Comparison of ENCODE assay signal across 1 cellular context in the genomic region with DNA sequence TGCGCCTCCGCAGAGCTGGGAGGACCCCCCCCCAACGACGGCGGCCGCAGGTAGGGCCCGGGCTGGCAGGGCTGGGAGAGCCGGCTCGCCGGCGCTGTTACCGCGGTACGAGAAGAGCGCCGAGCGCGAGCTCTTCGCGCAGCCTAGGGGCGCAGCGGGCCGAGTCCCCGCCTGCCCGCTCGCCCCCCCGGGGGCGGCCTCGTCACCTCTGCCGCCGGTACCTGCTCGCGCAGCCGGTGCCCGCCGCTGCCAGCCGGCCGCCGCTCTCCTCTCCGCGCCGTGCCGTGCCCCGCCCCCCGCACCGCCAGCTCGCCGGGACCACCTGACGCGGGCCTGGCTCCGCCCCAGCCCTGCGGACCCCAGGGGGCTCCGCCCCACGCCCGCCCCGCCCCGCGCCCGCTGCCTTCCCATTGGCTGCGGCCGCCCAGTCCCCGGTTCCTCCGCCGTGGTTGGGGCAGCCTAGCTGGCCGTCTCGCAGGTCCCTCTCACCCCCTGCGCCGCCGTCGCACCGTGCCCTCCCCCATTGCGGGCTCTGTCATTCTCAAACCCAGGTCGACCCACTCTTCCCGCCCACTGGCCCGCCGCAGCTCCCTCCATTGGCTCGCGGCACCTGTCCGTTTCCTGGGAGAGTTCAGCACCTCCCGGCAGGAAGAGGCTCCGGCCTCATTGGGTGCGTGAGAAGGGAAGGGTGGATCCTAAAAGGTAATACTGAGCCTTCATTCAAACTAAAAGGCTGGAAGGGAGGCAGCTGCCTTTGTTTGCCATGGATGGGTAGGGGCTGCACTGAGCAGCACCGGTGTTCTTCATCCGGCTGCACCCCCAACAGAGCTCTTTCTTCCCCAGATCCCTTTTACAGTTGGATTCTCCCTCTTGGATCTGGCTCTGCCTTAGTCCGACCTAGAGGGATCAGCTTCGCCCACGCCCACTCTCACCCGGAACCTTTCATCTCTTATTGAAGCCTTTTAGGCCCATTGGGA.
A peak's percentile ranks its signal among the peaks of the same experiment; 100 is the strongest.
TF ChIP-seq lines count a peak whose summit lies in the region.

Gene MAP3K9, minus strand, starts transcription at position 276 of the 977 bp plus-strand sequence. CDS start 342 bp downstream, outside the sequence.

TF ChIP-seq in HepG2, 621 proteins besides CTCF, POLR2A, EP300 and RAD21 (continued from another document and continues in another):
- TF ChIP-seq, protein P1, sequence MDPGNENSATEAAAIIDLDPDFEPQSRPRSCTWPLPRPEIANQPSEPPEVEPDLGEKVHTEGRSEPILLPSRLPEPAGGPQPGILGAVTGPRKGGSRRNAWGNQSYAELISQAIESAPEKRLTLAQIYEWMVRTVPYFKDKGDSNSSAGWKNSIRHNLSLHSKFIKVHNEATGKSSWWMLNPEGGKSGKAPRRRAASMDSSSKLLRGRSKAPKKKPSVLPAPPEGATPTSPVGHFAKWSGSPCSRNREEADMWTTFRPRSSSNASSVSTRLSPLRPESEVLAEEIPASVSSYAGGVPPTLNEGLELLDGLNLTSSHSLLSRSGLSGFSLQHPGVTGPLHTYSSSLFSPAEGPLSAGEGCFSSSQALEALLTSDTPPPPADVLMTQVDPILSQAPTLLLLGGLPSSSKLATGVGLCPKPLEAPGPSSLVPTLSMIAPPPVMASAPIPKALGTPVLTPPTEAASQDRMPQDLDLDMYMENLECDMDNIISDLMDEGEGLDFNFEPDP (CRISPR knock-in tag; conservative IDR thresholded peaks at IDR 0.05) = no peak
- no peak for TF ChIP-seq AGO1 (IDR thresholded peaks at IDR 0.05; ENCODE audit: low read depth, low read length, poor library complexity, severe bottlenecking)
- TF ChIP-seq ZNF790 (CRISPR knock-in tag; IDR thresholded peaks at IDR 0.05; ENCODE audit: borderline replicate concordance) = no peak; the same call in 1 of the 2 replicates
- peak; percentile 40; the same call in 1 of the 2 replicates for TF ChIP-seq RXRB (CRISPR knock-in tag; IDR thresholded peaks at IDR 0.05; ENCODE audit: borderline replicate concordance)
- TF ChIP-seq MXD3 (CRISPR knock-in tag; IDR thresholded peaks at IDR 0.05) = 0 out of 2 replicates have a peak, but pooled peaks have one; percentile 14
- TF ChIP-seq, protein P2, sequence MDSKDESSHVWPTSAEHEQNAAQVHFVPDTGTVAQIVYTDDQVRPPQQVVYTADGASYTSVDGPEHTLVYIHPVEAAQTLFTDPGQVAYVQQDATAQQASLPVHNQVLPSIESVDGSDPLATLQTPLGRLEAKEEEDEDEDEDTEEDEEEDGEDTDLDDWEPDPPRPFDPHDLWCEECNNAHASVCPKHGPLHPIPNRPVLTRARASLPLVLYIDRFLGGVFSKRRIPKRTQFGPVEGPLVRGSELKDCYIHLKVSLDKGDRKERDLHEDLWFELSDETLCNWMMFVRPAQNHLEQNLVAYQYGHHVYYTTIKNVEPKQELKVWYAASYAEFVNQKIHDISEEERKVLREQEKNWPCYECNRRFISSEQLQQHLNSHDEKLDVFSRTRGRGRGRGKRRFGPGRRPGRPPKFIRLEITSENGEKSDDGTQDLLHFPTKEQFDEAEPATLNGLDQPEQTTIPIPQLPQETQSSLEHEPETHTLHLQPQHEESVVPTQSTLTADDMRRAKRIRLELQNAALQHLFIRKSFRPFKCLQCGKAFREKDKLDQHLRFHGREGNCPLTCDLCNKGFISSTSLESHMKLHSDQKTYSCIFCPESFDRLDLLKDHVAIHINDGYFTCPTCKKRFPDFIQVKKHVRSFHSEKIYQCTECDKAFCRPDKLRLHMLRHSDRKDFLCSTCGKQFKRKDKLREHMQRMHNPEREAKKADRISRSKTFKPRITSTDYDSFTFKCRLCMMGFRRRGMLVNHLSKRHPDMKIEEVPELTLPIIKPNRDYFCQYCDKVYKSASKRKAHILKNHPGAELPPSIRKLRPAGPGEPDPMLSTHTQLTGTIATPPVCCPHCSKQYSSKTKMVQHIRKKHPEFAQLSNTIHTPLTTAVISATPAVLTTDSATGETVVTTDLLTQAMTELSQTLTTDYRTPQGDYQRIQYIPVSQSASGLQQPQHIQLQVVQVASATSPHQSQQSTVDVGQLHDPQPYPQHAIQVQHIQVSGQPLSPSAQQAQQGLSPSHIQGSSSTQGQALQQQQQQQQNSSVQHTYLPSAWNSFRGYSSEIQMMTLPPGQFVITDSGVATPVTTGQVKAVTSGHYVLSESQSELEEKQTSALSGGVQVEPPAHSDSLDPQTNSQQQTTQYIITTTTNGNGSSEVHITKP (CRISPR knock-in tag; IDR thresholded peaks at IDR 0.05; ENCODE audit: low read depth) = peak; percentile 94
- TF ChIP-seq GTF2F1 (IDR thresholded peaks at IDR 0.05; ENCODE audit: low read length) = no peak
- no peak for TF ChIP-seq MIER2 (CRISPR knock-in tag; IDR thresholded peaks at IDR 0.05)
- TF ChIP-seq, protein P3, sequence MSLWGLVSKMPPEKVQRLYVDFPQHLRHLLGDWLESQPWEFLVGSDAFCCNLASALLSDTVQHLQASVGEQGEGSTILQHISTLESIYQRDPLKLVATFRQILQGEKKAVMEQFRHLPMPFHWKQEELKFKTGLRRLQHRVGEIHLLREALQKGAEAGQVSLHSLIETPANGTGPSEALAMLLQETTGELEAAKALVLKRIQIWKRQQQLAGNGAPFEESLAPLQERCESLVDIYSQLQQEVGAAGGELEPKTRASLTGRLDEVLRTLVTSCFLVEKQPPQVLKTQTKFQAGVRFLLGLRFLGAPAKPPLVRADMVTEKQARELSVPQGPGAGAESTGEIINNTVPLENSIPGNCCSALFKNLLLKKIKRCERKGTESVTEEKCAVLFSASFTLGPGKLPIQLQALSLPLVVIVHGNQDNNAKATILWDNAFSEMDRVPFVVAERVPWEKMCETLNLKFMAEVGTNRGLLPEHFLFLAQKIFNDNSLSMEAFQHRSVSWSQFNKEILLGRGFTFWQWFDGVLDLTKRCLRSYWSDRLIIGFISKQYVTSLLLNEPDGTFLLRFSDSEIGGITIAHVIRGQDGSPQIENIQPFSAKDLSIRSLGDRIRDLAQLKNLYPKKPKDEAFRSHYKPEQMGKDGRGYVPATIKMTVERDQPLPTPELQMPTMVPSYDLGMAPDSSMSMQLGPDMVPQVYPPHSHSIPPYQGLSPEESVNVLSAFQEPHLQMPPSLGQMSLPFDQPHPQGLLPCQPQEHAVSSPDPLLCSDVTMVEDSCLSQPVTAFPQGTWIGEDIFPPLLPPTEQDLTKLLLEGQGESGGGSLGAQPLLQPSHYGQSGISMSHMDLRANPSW (CRISPR knock-in tag; IDR thresholded peaks at IDR 0.05; ENCODE audit: borderline replicate concordance) = no peak
- peak; percentile 54; the same call in 1 of the 2 replicates for TF ChIP-seq CREB1 (IDR thresholded peaks at IDR 0.05)
- peak; percentile 63 for TF ChIP-seq CREB1 (CRISPR knock-in tag; IDR thresholded peaks at IDR 0.05)
- TF ChIP-seq ZNF629 (CRISPR knock-in tag; conservative IDR thresholded peaks at IDR 0.05) = no peak
- TF ChIP-seq, protein P4, sequence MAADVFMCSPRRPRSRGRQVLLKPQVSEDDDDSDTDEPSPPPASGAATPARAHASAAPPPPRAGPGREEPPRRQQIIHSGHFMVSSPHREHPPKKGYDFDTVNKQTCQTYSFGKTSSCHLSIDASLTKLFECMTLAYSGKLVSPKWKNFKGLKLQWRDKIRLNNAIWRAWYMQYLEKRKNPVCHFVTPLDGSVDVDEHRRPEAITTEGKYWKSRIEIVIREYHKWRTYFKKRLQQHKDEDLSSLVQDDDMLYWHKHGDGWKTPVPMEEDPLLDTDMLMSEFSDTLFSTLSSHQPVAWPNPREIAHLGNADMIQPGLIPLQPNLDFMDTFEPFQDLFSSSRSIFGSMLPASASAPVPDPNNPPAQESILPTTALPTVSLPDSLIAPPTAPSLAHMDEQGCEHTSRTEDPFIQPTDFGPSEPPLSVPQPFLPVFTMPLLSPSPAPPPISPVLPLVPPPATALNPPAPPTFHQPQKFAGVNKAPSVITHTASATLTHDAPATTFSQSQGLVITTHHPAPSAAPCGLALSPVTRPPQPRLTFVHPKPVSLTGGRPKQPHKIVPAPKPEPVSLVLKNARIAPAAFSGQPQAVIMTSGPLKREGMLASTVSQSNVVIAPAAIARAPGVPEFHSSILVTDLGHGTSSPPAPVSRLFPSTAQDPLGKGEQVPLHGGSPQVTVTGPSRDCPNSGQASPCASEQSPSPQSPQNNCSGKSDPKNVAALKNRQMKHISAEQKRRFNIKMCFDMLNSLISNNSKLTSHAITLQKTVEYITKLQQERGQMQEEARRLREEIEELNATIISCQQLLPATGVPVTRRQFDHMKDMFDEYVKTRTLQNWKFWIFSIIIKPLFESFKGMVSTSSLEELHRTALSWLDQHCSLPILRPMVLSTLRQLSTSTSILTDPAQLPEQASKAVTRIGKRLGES (CRISPR knock-in tag; IDR thresholded peaks at IDR 0.05; ENCODE audit: borderline replicate concordance) = no peak
- TF ChIP-seq TOE1 (CRISPR knock-in tag; IDR thresholded peaks at IDR 0.05) = no peak
- no peak for TF ChIP-seq SUZ12 (IDR thresholded peaks at IDR 0.05; ENCODE audit: low read depth, low read length)
- peak; percentile 30; the same call in 1 of the 2 replicates for TF ChIP-seq TFAP4 (IDR thresholded peaks at IDR 0.05; ENCODE audit: borderline replicate concordance, low read depth)
- no peak for TF ChIP-seq ZFYVE20 (CRISPR knock-in tag; IDR thresholded peaks at IDR 0.05; ENCODE audit: borderline replicate concordance, low read depth)
- TF ChIP-seq, protein P5, sequence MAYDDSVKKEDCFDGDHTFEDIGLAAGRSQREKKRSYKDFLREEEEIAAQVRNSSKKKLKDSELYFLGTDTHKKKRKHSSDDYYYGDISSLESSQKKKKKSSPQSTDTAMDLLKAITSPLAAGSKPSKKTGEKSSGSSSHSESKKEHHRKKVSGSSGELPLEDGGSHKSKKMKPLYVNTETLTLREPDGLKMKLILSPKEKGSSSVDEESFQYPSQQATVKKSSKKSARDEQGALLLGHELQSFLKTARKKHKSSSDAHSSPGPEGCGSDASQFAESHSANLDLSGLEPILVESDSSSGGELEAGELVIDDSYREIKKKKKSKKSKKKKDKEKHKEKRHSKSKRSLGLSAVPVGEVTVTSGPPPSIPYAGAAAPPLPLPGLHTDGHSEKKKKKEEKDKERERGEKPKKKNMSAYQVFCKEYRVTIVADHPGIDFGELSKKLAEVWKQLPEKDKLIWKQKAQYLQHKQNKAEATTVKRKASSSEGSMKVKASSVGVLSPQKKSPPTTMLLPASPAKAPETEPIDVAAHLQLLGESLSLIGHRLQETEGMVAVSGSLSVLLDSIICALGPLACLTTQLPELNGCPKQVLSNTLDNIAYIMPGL (CRISPR knock-in tag; IDR thresholded peaks at IDR 0.05; ENCODE audit: borderline replicate concordance in 1 of 2, low read depth in 1 of 2) = peak in 1 of 2 experiments; percentile 34; a peak in 1 of 4 replicates
- TF ChIP-seq ZNF30 (CRISPR knock-in tag; IDR thresholded peaks at IDR 0.05) = no peak
- TF ChIP-seq TGIF2 (CRISPR knock-in tag; IDR thresholded peaks at IDR 0.05) = no peak
- TF ChIP-seq CCDC6 (CRISPR knock-in tag; IDR thresholded peaks at IDR 0.05) = no peak
- TF ChIP-seq ETS1 (CRISPR knock-in tag; IDR thresholded peaks at IDR 0.05) = no peak
- peak; percentile 29; the same call in 1 of the 2 replicates for TF ChIP-seq TCF7 (IDR thresholded peaks at IDR 0.05; ENCODE audit: low read depth)
- TF ChIP-seq, protein P6, sequence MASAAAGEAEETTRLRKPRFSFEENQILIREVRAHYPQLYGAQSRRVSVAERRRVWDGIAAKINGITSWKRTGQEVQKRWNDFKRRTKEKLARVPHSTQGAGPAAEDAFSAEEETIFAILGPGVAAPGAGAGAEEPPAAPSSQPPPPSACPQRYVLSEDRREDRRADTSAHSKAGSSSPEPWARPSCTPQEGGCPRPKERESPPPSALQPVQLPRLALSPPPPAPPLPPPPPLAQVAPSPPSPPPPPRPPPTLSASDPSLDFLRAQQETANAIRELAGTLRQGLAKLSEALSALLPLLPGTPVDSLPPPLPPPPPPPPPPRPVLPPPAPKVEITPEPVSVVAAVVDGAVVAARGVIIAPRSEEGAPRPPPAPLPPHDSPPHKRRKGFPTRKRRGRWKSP (CRISPR knock-in tag; IDR thresholded peaks at IDR 0.05) = no peak; the same call in 1 of the 2 replicates
- 0 out of 2 replicates have a peak, but pooled peaks have one; percentile 48 for TF ChIP-seq GMEB2 (CRISPR knock-in tag; IDR thresholded peaks at IDR 0.05; ENCODE audit: low read depth)
- TF ChIP-seq MAFG (CRISPR knock-in tag; IDR thresholded peaks at IDR 0.05) = no peak
- TF ChIP-seq HBP1 (CRISPR knock-in tag; IDR thresholded peaks at IDR 0.05; ENCODE audit: low read depth) = peak; percentile 68; the same call in 1 of the 2 replicates
- no peak for TF ChIP-seq LBX2 (CRISPR knock-in tag; IDR thresholded peaks at IDR 0.05; ENCODE audit: borderline replicate concordance)
